Comparison of ENCODE assay signal across 1 cellular context in genomic region chr19:3284759-3285646, GRCh38.
A peak's percentile ranks its signal among the peaks of the same experiment; 100 is the strongest.
TF ChIP-seq lines count a peak whose summit lies in the region.

No MANE protein-coding gene starts in this region.

TF ChIP-seq in HepG2, 621 proteins besides CTCF, POLR2A, EP300 and RAD21 (continued from another document and continues in another):
- TF ChIP-seq AHDC1 (CRISPR knock-in tag; IDR thresholded peaks at IDR 0.05; ENCODE audit: borderline replicate concordance) (no peak), ZNF761 (CRISPR knock-in tag; conservative IDR thresholded peaks at IDR 0.05) (no peak), PLSCR1 (CRISPR knock-in tag; IDR thresholded peaks at IDR 0.05; ENCODE audit: borderline replicate concordance) (no peak), ZBTB44 (CRISPR knock-in tag; IDR thresholded peaks at IDR 0.05) (no peak), MTERF4 (CRISPR knock-in tag; IDR thresholded peaks at IDR 0.05) (no peak; the same call in 1 of the 2 replicates), ZNF784 (CRISPR knock-in tag; IDR thresholded peaks at IDR 0.05; ENCODE audit: borderline replicate concordance) (0 out of 2 replicates have a peak, but pooled peaks have one; percentile 34), HNF1B (CRISPR knock-in tag; IDR thresholded peaks at IDR 0.05) (no peak), ZNF451 (CRISPR knock-in tag; IDR thresholded peaks at IDR 0.05) (no peak), DDIT3 (CRISPR knock-in tag; IDR thresholded peaks at IDR 0.05) (no peak), ZNF891 (CRISPR knock-in tag; IDR thresholded peaks at IDR 0.05) (no peak), ZNF574 (CRISPR knock-in tag; IDR thresholded peaks at IDR 0.05) (0 out of 2 replicates have a peak, but pooled peaks have one; percentile 33), ZIK1 (CRISPR knock-in tag; IDR thresholded peaks at IDR 0.05; ENCODE audit: borderline replicate concordance, low read depth) (no peak), HNF4A (CRISPR knock-in tag; IDR thresholded peaks at IDR 0.05) (no peak), FLYWCH1 (CRISPR knock-in tag; IDR thresholded peaks at IDR 0.05) (no peak), ATF4 (CRISPR knock-in tag; IDR thresholded peaks at IDR 0.05) (no peak), MAX (IDR thresholded peaks at IDR 0.05) (no peak), MXD4 (CRISPR knock-in tag; IDR thresholded peaks at IDR 0.05) (no peak), SIX4 (CRISPR knock-in tag; IDR thresholded peaks at IDR 0.05) (no peak), RERE (CRISPR knock-in tag; IDR thresholded peaks at IDR 0.05; ENCODE audit: low read depth) (no peak), HIC2 (CRISPR knock-in tag; IDR thresholded peaks at IDR 0.05; ENCODE audit: low read depth) (no peak), ZHX1 (CRISPR knock-in tag; IDR thresholded peaks at IDR 0.05; ENCODE audit: low read depth) (no peak)
